Comparison of ENCODE assay signal across 17 cellular contexts in genomic region chr7:24024689-24025088, GRCh38.
DNase-seq lines count a peak whose midpoint lies in the region; ATAC-seq and TF ChIP-seq lines count a peak whose summit lies in the region.
"Had no signal": no experiment of that assay in that cellular context is flagged by ENCODE, and none has a peak within 500 bp of the region (broad histone marks: within the 10 kb centered on the region; RNA-seq: fewer than 3 reads in every experiment).

No MANE protein-coding gene starts in this region.

- H3K27me3 ChIP-seq in AG04450 (ENCODE audit: control insufficient read depth, insufficient read depth, low read length) (no peaks in the 10 kb centered on the region), RWPE2 (ENCODE audit: insufficient read depth, poor library complexity, severe bottlenecking) (no peaks in the 10 kb centered on the region), tibial artery (no peaks in the 10 kb centered on the region)
- H3K27me3 ChIP-seq: upper lobe of right lung had no signal

- H3K4me1 Mint-ChIP-seq in effector memory CD8-positive, alpha-beta T cell (ENCODE audit: low read depth in 2 of 2), result no peaks in the 10 kb centered on the region

- DNase-seq in AG04450 (ENCODE audit: low read depth, low spot score), result no peak
- DNase-seq in RWPE2 (ENCODE audit: low spot score), result no peak
- peak; percentile 19 for DNase-seq in iPS-NIHi11 (ENCODE audit: low spot score)
- no peak for DNase-seq in NCI-H128 (lab: John Stamatoyannopoulos, UW; ENCODE audit: unreplicated experiment)
- DNase-seq in effector memory CD8-positive, alpha-beta T cell, result no peak
- no peak for DNase-seq in NK-92 treated with Interleukin-12 subunit alpha and Interleukin-12 subunit beta, amount 100 ng/mL, for 24 hours (lab: John Stamatoyannopoulos, UW)
- DNase-seq in tibial artery, result no peak
- DNase-seq: activated CD8-positive, alpha-beta T cell treated with anti-CD3 and anti-CD28 coated beads for 36 hours; activated naive CD4-positive, alpha-beta T cell treated with anti-CD3 and anti-CD28 coated beads for 36 hours; central memory CD4-positive, alpha-beta T cell; DMS153; KBM-7; stimulated activated CD8-positive, alpha-beta memory T cell treated with anti-CD3 and anti-CD28 coated beads, Interleukin-4, amount 100 ng/mL, for 48 hours; upper lobe of right lung had no signal

- H3K27ac ChIP-seq in AG04450 (ENCODE audit: low read depth, low read length) (peak overlapping the region; percentile 77), RWPE2 (ENCODE audit: poor library complexity, severe bottlenecking) (no peak overlapping the region), tibial artery (no peak overlapping the region)
- H3K27ac ChIP-seq: epithelial cell of prostate, upper lobe of right lung had no signal

- H3K4me3 ChIP-seq in AG04450 (ENCODE audit: low read depth, low read length) (no peak overlapping the region), RWPE2 (ENCODE audit: severe bottlenecking) (no peak overlapping the region), tibial artery (no peak overlapping the region)
- H3K4me3 ChIP-seq: lung, upper lobe of right lung had no signal

- no peak for TF ChIP-seq CTCF in AG04450 (IDR thresholded peaks at IDR 0.05; ENCODE audit: low read depth, low read length)
- no peak for TF ChIP-seq CTCF in RWPE2 (IDR thresholded peaks at IDR 0.05; ENCODE audit: poor library complexity, severe bottlenecking)
- TF ChIP-seq CTCF in tibial artery (IDR thresholded peaks at IDR 0.05), result no peak

- CTCF ChIA-PET in AG04450 (lab: Charles Lee), result interaction anchor here (1.3 kb wide), 1 partner anchor 1156 kb away, joined by 4 read pairs; a partner anchor contains a TSS

- no peak overlapping the region for H3K4me3 Mint-ChIP-seq in effector memory CD8-positive, alpha-beta T cell
- H3K4me3 Mint-ChIP-seq: activated CD8-positive, alpha-beta T cell treated with anti-CD3 and anti-CD28 coated beads for 36 hours; activated naive CD4-positive, alpha-beta T cell treated with anti-CD3 and anti-CD28 coated beads for 36 hours had no signal

- no peaks in the 10 kb centered on the region for H3K36me3 ChIP-seq in RWPE2 (ENCODE audit: low read depth)
- H3K36me3 ChIP-seq in tibial artery, result no peaks in the 10 kb centered on the region
- H3K36me3 ChIP-seq: upper lobe of right lung had no signal

- H3K9me3 ChIP-seq in AG04450 (ENCODE audit: control insufficient read depth, insufficient read depth, low read length), result no peaks in the 10 kb centered on the region
- no peaks in the 10 kb centered on the region for H3K9me3 ChIP-seq in RWPE2 (ENCODE audit: severe bottlenecking)
- H3K9me3 ChIP-seq in tibial artery, result no peaks in the 10 kb centered on the region
- H3K9me3 ChIP-seq: upper lobe of right lung had no signal

- no peaks in the 10 kb centered on the region for H3K36me3 Mint-ChIP-seq in effector memory CD8-positive, alpha-beta T cell (ENCODE audit: insufficient read depth)

- peaks cover 0 to 8% of the 10 kb centered on the region in 2 donors for H3K27me3 Mint-ChIP-seq in effector memory CD8-positive, alpha-beta T cell

- no peak overlapping the region for H3K27ac Mint-ChIP-seq in effector memory CD8-positive, alpha-beta T cell
- H3K27ac Mint-ChIP-seq: activated CD8-positive, alpha-beta T cell treated with anti-CD3 and anti-CD28 coated beads for 36 hours; activated naive CD4-positive, alpha-beta T cell treated with anti-CD3 and anti-CD28 coated beads for 36 hours had no signal

- POLR2A ChIA-PET in AG04450 (lab: Yijun Ruan, JAX), result no interaction called here

- intact Hi-C loops in tibial artery (cut with DNase I; ENCODE audit: low total_unique reads), result no loop called here

- no peaks in the 10 kb centered on the region for H3K4me1 ChIP-seq in RWPE2 (ENCODE audit: insufficient read depth, poor library complexity, severe bottlenecking)
- no peaks in the 10 kb centered on the region for H3K4me1 ChIP-seq in tibial artery
- H3K4me1 ChIP-seq: upper lobe of right lung had no signal

- peak; percentile 54 for ATAC-seq in GM21447 (IDR thresholded peaks at IDR 0.05; ENCODE audit: unreplicated experiment)
- peak; percentile 29; the same call in 1 of the 3 replicates for ATAC-seq in RWPE2 (ENCODE audit: low read depth)
- ATAC-seq in effector memory CD8-positive, alpha-beta T cell (replicated peaks), result no peak
- ATAC-seq: activated CD8-positive, alpha-beta T cell treated with anti-CD3 and anti-CD28 coated beads for 36 hours; upper lobe of right lung had no signal

- no peaks in the 10 kb centered on the region for H3K9me3 Mint-ChIP-seq in effector memory CD8-positive, alpha-beta T cell
- H3K9me3 Mint-ChIP-seq: activated CD8-positive, alpha-beta T cell treated with anti-CD3 and anti-CD28 coated beads for 36 hours; activated naive CD4-positive, alpha-beta T cell treated with anti-CD3 and anti-CD28 coated beads for 36 hours had no signal
